8 cellular contexts compared by ENCODE assay signal in genomic region chr6:41424370-41425058, GRCh38.
DNase-seq lines count a peak whose midpoint lies in the region; ATAC-seq, FAIRE-seq and TF ChIP-seq lines count a peak whose summit lies in the region.

No MANE protein-coding gene starts in this region.

- no peak overlapping the region for H3K4me3 Mint-ChIP-seq in WTC11

- no peaks in the 10 kb centered on the region for H3K36me3 ChIP-seq in bronchial epithelial cell (ENCODE audit: control insufficient read depth, insufficient read depth, low read length)
- H3K36me3 ChIP-seq in kidney epithelial cell (ENCODE audit: control insufficient read depth, insufficient read depth, low read length), result no peaks in the 10 kb centered on the region

- DNase-seq in Ammon's horn (ENCODE audit: low spot score), result peak; percentile 82
- DNase-seq in NCI-H2196 (lab: John Stamatoyannopoulos, UW; ENCODE audit: unreplicated experiment), result peak; percentile 82
- DNase-seq in WTC11 (ENCODE audit: low spot score), result peak; percentile 91
- peak; percentile 65 for DNase-seq in bronchial epithelial cell (ENCODE audit: low read depth)
- peak; percentile 42 for DNase-seq in kidney epithelial cell (ENCODE audit: low read depth)
- DNase-seq in stimulated activated CD4-positive, alpha-beta T cell treated with anti-CD3 and anti-CD28 coated beads, Interleukin-2, amount 100 ng/mL, for 24 hours, result peak; percentile 86 to 91

- ATAC-seq in GM21529 (IDR thresholded peaks at IDR 0.05; ENCODE audit: unreplicated experiment), result peak; percentile 49
- peak; percentile 33 for ATAC-seq in WTC11
- no peak for ATAC-seq in GM19455 (IDR thresholded peaks at IDR 0.05; ENCODE audit: unreplicated experiment)

- peaks cover 1% of the 10 kb centered on the region; the same call in 1 of the 2 replicates for H3K36me3 Mint-ChIP-seq in WTC11

- POLR2A ChIA-PET in WTC11 (lab: Charles Lee), result no interaction called here

- CTCF ChIA-PET in WTC11 (lab: Charles Lee), result interaction anchor here (0.7 to 10.7 kb wide), 41 partner anchors 12 to 259 kb away, joined by 3 to 108 read pairs (median 4); partner anchors contain the start of gene FOXP4

- H3K27me3 Mint-ChIP-seq in WTC11 (ENCODE audit: low read depth), result peaks cover 50% of the 10 kb centered on the region

- H3K27ac Mint-ChIP-seq in WTC11, result no peak overlapping the region

- peaks cover 15% of the 10 kb centered on the region for H3K27me3 ChIP-seq in bronchial epithelial cell (ENCODE audit: control insufficient read depth, insufficient read depth, low read length)
- peaks cover 42% of the 10 kb centered on the region for H3K27me3 ChIP-seq in kidney epithelial cell (ENCODE audit: control insufficient read depth, insufficient read depth, low read length)

- H3K4me1 Mint-ChIP-seq in WTC11, result peaks cover 9% of the 10 kb centered on the region

- no peak for FAIRE-seq in bronchial epithelial cell (lab: Jason Lieb, UNC)

- H3K4me3 ChIP-seq in bronchial epithelial cell (ENCODE audit: low read depth, low read length) (no peak overlapping the region), kidney epithelial cell (ENCODE audit: low read depth, low read length) (no peak overlapping the region)

- peaks cover under 1% of the 10 kb centered on the region; the same call in 1 of the 2 replicates for H3K9me3 Mint-ChIP-seq in WTC11

- TF ChIP-seq CTCF in WTC11 (IDR thresholded peaks at IDR 0.05) (peak; percentile 80), bronchial epithelial cell (IDR thresholded peaks at IDR 0.05; ENCODE audit: insufficient read depth, low read length, severe bottlenecking) (peak; percentile 75), kidney epithelial cell (IDR thresholded peaks at IDR 0.05; ENCODE audit: insufficient read depth, low read length, poor library complexity, severe bottlenecking) (peak; percentile 86)

TF ChIP-seq in WTC11, 78 proteins besides CTCF, POLR2A, EP300 and RAD21:
- TF ChIP-seq CBFB (CRISPR knock-in tag; IDR thresholded peaks at IDR 0.05; ENCODE audit: low read depth) (no peak), ZNF396 (CRISPR knock-in tag; IDR thresholded peaks at IDR 0.05; ENCODE audit: borderline replicate concordance) (no peak), E2F4 (CRISPR knock-in tag; IDR thresholded peaks at IDR 0.05; ENCODE audit: borderline replicate concordance, low read depth) (no peak), ZNF121 (CRISPR knock-in tag; IDR thresholded peaks at IDR 0.05) (no peak)
